Comparison of ENCODE assay signal across 9 cellular contexts in the genomic region with DNA sequence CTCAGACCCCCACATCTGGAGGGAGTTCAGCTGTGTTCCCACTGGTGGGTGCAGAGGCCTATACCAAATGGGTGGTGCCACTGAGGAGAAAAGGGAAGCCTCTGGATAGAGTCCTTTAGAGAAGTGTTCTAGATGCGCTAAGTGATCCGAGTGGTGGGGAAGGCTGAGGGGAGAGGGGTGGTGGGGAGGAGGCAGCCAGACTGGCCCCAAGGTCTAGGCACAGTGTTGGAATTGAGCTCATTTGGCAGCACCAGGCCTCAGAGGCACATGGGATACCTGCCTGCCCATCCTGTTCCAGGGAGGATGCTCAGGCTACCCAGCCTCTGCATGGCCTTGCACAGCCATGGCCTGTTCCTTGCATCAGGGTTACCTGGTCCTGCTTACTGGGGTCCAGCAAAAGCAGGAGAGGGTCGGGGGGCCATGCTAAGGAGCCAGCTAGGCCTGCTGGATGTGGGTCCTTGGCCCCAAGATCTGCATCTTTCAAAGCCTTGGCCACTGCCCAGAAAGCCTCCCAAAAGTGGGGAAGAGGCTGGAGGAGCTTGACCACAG.
"Had no signal": no experiment of that assay in that cellular context is flagged by ENCODE, and none has a peak within 500 bp of the region (broad histone marks: within the 10 kb centered on the region; RNA-seq: fewer than 3 reads in every experiment).

No MANE protein-coding gene starts in this region.

- H3K4me3 ChIP-seq: breast epithelium, dorsolateral prefrontal cortex, skin epidermis, transverse colon had no signal

- H3K4me1 ChIP-seq: breast epithelium, transverse colon had no signal

- H3K27ac ChIP-seq: breast epithelium, skin epidermis, transverse colon had no signal

- H3K27me3 Mint-ChIP-seq: activated CD8-positive, alpha-beta T cell treated with anti-CD3 and anti-CD28 coated beads for 36 hours; activated naive CD8-positive, alpha-beta T cell treated with anti-CD3 and anti-CD28 coated beads, Interleukin-2, amount 10 ng/mL, durations not matched to agents 7 days and 5 days; naive thymus-derived CD4-positive, alpha-beta T cell had no signal

- H3K9me3 ChIP-seq: transverse colon had no signal

- H3K36me3 ChIP-seq: breast epithelium, transverse colon had no signal

- H3K27me3 ChIP-seq: breast epithelium, dorsolateral prefrontal cortex, transverse colon had no signal

- H3K9me3 Mint-ChIP-seq: activated CD8-positive, alpha-beta T cell treated with anti-CD3 and anti-CD28 coated beads for 36 hours; activated naive CD8-positive, alpha-beta T cell treated with anti-CD3 and anti-CD28 coated beads, Interleukin-2, amount 10 ng/mL, durations not matched to agents 7 days and 5 days; activated T-cell treated with anti-CD3 and anti-CD28 coated beads, Interleukin-2, amount 50 U/mL, for 72 hours had no signal

- H3K36me3 Mint-ChIP-seq: activated naive CD8-positive, alpha-beta T cell treated with anti-CD3 and anti-CD28 coated beads, Interleukin-2, amount 10 ng/mL, durations not matched to agents 7 days and 5 days; naive thymus-derived CD4-positive, alpha-beta T cell had no signal

- DNase-seq: mammary epithelial cell had no signal

- H3K4me3 Mint-ChIP-seq: activated CD8-positive, alpha-beta T cell treated with anti-CD3 and anti-CD28 coated beads for 36 hours; activated naive CD8-positive, alpha-beta T cell treated with anti-CD3 and anti-CD28 coated beads, Interleukin-2, amount 10 ng/mL, durations not matched to agents 7 days and 5 days; activated T-cell treated with anti-CD3 and anti-CD28 coated beads, Interleukin-2, amount 50 U/mL, for 72 hours had no signal

- H3K27ac Mint-ChIP-seq: activated CD8-positive, alpha-beta T cell treated with anti-CD3 and anti-CD28 coated beads for 36 hours; activated naive CD8-positive, alpha-beta T cell treated with anti-CD3 and anti-CD28 coated beads, Interleukin-2, amount 10 ng/mL, durations not matched to agents 7 days and 5 days; activated T-cell treated with anti-CD3 and anti-CD28 coated beads, Interleukin-2, amount 50 U/mL, for 72 hours had no signal
